ENCODE assay signal across 10 cellular contexts in the genomic region with DNA sequence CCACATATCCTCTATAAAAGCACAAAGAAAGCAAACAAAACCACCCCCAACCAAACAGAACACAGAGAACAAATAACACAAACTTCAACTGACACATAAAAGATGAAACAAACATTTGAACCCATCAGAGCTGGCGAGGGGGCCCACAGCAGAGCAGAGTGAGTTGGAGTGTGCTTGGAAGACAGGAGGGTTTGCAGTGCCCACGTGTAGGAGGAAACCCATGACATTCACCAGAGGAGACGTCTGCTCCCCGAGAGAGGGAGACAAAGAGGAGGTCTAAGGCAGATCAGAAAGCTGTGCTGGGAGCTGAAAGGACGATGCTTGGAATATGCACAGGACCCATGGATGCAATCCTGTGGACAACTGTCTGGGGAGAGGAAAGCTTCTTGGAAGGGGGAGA. TPM values are rescaled to one million over a fixed set of nuclear protein-coding genes. Genes with fewer than 3 reads are reported as not detected.
DNase-seq lines count a peak whose midpoint lies in the region; ATAC-seq, FAIRE-seq and TF ChIP-seq lines count a peak whose summit lies in the region.
"Had no signal": no experiment of that assay in that cellular context is flagged by ENCODE, and none has a peak within 500 bp of the region (broad histone marks: within the 10 kb centered on the region; RNA-seq: fewer than 3 reads in every experiment).

No MANE protein-coding gene starts in this region.

- no peak overlapping the region for H3K4me3 Mint-ChIP-seq in MCF 10A (ENCODE audit: unreplicated experiment)

- CTCF ChIA-PET in MCF 10A (lab: Yijun Ruan, JAX), result interaction anchor here (0.9 to 4.2 kb wide), 3 partner anchors 9 to 34 kb away, joined by 3 to 21 read pairs (median 4); no protein-coding TSS in a partner anchor

- H3K36me3 Mint-ChIP-seq in MCF 10A (ENCODE audit: insufficient read depth, unreplicated experiment), result no peaks in the 10 kb centered on the region

- H3K4me1 Mint-ChIP-seq in MCF 10A (ENCODE audit: insufficient read depth, unreplicated experiment), result no peaks in the 10 kb centered on the region

- no peak overlapping the region for H3K27ac ChIP-seq in right atrium auricular region

- peak; percentile 52 for ATAC-seq in Right ventricle myocardium superior (ENCODE audit: poor library complexity)
- no peak for ATAC-seq in GM19395 (IDR thresholded peaks at IDR 0.05; ENCODE audit: unreplicated experiment)

- H3K27me3 Mint-ChIP-seq in MCF 10A (ENCODE audit: insufficient read depth, unreplicated experiment), result peaks cover 14% of the 10 kb centered on the region

- H3K9me3 ChIP-seq in right atrium auricular region, result no peaks in the 10 kb centered on the region

- no peaks in the 10 kb centered on the region for H3K9me3 Mint-ChIP-seq in MCF 10A (ENCODE audit: unreplicated experiment)

- H3K4me3 ChIP-seq in right atrium auricular region, result no peak overlapping the region

- peak in 1 of 2 donors; percentile 40 for TF ChIP-seq CTCF in right atrium auricular region (IDR thresholded peaks at IDR 0.05)
- peak; percentile 24 for TF ChIP-seq CTCF in MCF 10A (IDR thresholded peaks at IDR 0.05; ENCODE audit: unreplicated experiment)

- intact Hi-C loops in Right ventricle myocardium superior (cut with DNase I) (no loop called here), MCF 10A (cut with micrococcal nuclease) (no loop called here)

- no peaks in the 10 kb centered on the region for H3K4me1 ChIP-seq in right atrium auricular region

- DNase-seq in Right ventricle myocardium superior (no peak), right atrium auricular region (ENCODE audit: low spot score) (no peak), Kasumi-1 (lab: John Stamatoyannopoulos, UW) (peak; percentile 19 to 26), MCF 10A (ENCODE audit: unreplicated experiment) (peak; percentile 60), urothelium cell line (ENCODE audit: low spot score) (peak; percentile 36), GM12892 (ENCODE audit: insufficient read length) (no peak)
- DNase-seq in activated CD8-positive, alpha-beta memory T cell treated with anti-CD3 and anti-CD28 coated beads, Interleukin-2, amount 50 U/mL, for 48 hours, result no peak
- DNase-seq: amygdala, NCI-H1105 had no signal

- no peak overlapping the region for H3K27ac Mint-ChIP-seq in MCF 10A (ENCODE audit: low read depth, unreplicated experiment)

- POLR2A ChIA-PET in MCF 10A (lab: Yijun Ruan, JAX), result no interaction called here

- FAIRE-seq in urothelium cell line (lab: Jason Lieb, UNC) (no peak), GM12892 (lab: Jason Lieb, UNC) (no peak)

- no TSS peak for BruUV-seq in MCF 10A (replicated peaks; lab: Mats Ljungman, UMichigan)

- H3K27me3 ChIP-seq in right atrium auricular region, result no peaks in the 10 kb centered on the region

- H3K36me3 ChIP-seq in right atrium auricular region, result no peaks in the 10 kb centered on the region

- no peak for TF ChIP-seq POLR2A in GM12892 (IDR thresholded peaks at IDR 0.05; ENCODE audit: low read depth, low read length)

RNA-seq across cellular contexts. Expression of a gene that starts 27.0 kb away (rescaled TPM):
- total RNA-seq in Right ventricle myocardium superior (65.5 TPM), right atrium auricular region (10 to 100 TPM; 40.5 to 41.2 TPM), MCF 10A (2022) (90.5 and 101 TPM in 2 replicates)
- 66.1 TPM for polyA plus RNA-seq in GM12892 (2012; ENCODE audit: missing spikeins)

RNA-seq across cellular contexts. Expression of a gene that starts 28.6 kb away (rescaled TPM):
- total RNA-seq in Right ventricle myocardium superior (126 TPM), right atrium auricular region (100 to 1,000 TPM; 130 to 135 TPM), MCF 10A (2022) (44.1 and 65.6 TPM in 2 replicates)
- 55.0 TPM for polyA plus RNA-seq in GM12892 (2012; ENCODE audit: missing spikeins)

Comparison
In these comparisons a context has a peak if more than half of its experiments do, and no peak if none do; other contexts are left out.
1. DNase-seq: peak in Kasumi-1 (2 of 2), MCF 10A (single experiment) and urothelium cell line (single experiment); none in Right ventricle myocardium superior (single experiment), right atrium auricular region (single experiment), activated CD8-positive, alpha-beta memory T cell treated with anti-CD3 and anti-CD28 coated beads, Interleukin-2, amount 50 U/mL, for 48 hours (single experiment) and GM12892 (single experiment).